In the genomic region with DNA sequence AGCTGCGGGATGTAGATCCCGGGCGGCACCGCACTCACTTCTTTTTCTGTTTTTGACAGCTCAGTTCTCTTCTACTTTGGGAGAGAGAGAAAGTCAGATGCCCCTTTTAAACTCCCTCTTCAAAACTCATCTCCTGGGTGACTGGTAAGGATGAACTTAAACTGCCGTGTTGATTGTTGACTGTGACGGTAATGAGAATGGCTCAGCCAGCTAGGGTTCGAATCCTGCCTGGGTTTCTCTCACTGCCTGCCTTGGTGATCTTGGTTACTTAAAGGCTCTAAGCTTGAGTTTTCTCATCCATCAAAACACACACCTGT, we compare ENCODE assay signal across 8 cellular contexts. TPM values are rescaled to one million over a fixed set of nuclear protein-coding genes. Genes with fewer than 3 reads are reported as not detected.
DNase-seq lines count a peak whose midpoint lies in the region; ATAC-seq, FAIRE-seq and TF ChIP-seq lines count a peak whose summit lies in the region.

No MANE protein-coding gene starts in this region.

- TF ChIP-seq CTCF in AG04450 (IDR thresholded peaks at IDR 0.05; ENCODE audit: low read depth, low read length) = no peak
- no peak for TF ChIP-seq CTCF in Panc1 (IDR thresholded peaks at IDR 0.05)
- TF ChIP-seq CTCF in epithelial cell of proximal tubule (conservative IDR thresholded peaks at IDR 0.05; ENCODE audit: low read depth, low read length) = no peak
- TF ChIP-seq CTCF in neutrophil (IDR thresholded peaks at IDR 0.05) = no peak
- TF ChIP-seq CTCF in GM10266 (IDR thresholded peaks at IDR 0.05; ENCODE audit: control insufficient read depth, insufficient read depth, low read depth, missing control alignments) = no peak

- FAIRE-seq in RCC 7860 (lab: Jason Lieb, UNC) = no peak

- POLR2A ChIA-PET in AG04450 (lab: Yijun Ruan, JAX) (interaction anchor here (0.9 to 1.1 kb wide), 2 partner anchors 52 to 115 kb away, joined by 3 to 4 read pairs; no protein-coding TSS in a partner anchor), Panc1 (lab: Charles Lee) (no interaction called here)

- no TSS peak for BruUV-seq in Panc1 (replicated peaks; lab: Mats Ljungman, UMichigan)

- in situ Hi-C loops in Panc1 (cut with HindIII; ENCODE audit: low pct_unique_long_range_greater_than_20kb, low sequenced_read_pairs) = no loop called here

- no peak for DNase-seq in AG04450 (ENCODE audit: low read depth, low spot score)
- DNase-seq in Panc1 (ENCODE audit: low read depth, low spot score) = no peak
- DNase-seq in epithelial cell of proximal tubule (ENCODE audit: low read depth) = no peak
- no peak for DNase-seq in HuH-7 (ENCODE audit: low spot score)
- DNase-seq in RCC 7860 (ENCODE audit: low spot score) = no peak
- no peak for DNase-seq in GM10266 (ENCODE audit: extremely low spot score)

- H3K36me3 ChIP-seq in Panc1 (ENCODE audit: control insufficient read depth, insufficient read depth, low read length) (no peaks in the 10 kb centered on the region; the same call in 1 of the 2 replicates), neutrophil (no peaks in the 10 kb centered on the region)

- peak overlapping the region; percentile 80 for H3K27ac ChIP-seq in AG04450 (ENCODE audit: low read depth, low read length)
- H3K27ac ChIP-seq in Panc1 (ENCODE audit: low read length) = peak overlapping the region; percentile 81
- peak overlapping the region; percentile 93 for H3K27ac ChIP-seq in neutrophil

- H3K9me3 ChIP-seq in AG04450 (ENCODE audit: control insufficient read depth, insufficient read depth, low read length) = no peaks in the 10 kb centered on the region
- H3K9me3 ChIP-seq in Panc1 (ENCODE audit: control insufficient read depth, insufficient read depth, low read depth, low read length) = no peaks in the 10 kb centered on the region
- no peaks in the 10 kb centered on the region for H3K9me3 ChIP-seq in neutrophil

- CTCF ChIA-PET in AG04450 (lab: Charles Lee) (interaction anchor here (0.6 to 4.0 kb wide), 4 partner anchors 45 to 114 kb away, joined by 4 to 21 read pairs (median 9); a partner anchor contains a TSS), Panc1 (lab: Charles Lee) (no interaction called here)

- H3K27me3 ChIP-seq in AG04450 (ENCODE audit: control insufficient read depth, insufficient read depth, low read length) (no peaks in the 10 kb centered on the region), Panc1 (ENCODE audit: control insufficient read depth, insufficient read depth, low read length) (no peaks in the 10 kb centered on the region), neutrophil (no peaks in the 10 kb centered on the region)

- H3K4me1 ChIP-seq in Panc1 (ENCODE audit: control insufficient read depth, insufficient read depth, low read length) (peaks cover 14% of the 10 kb centered on the region), neutrophil (ENCODE audit: control insufficient read depth in 1 of 2, insufficient read depth in 1 of 2, low read depth in 1 of 2, low read length in 1 of 2) (peaks cover 79% of the 10 kb centered on the region in 2 experiments)

- intact Hi-C loops in Panc1 (cut with micrococcal nuclease; ENCODE audit: unreplicated experiment) = no loop called here

- peak; percentile 11 for ATAC-seq in GM19467 (IDR thresholded peaks at IDR 0.05; ENCODE audit: unreplicated experiment)
- no peak; the same call in 1 of the 2 replicates for ATAC-seq in Panc1

- H3K4me3 ChIP-seq in AG04450 (ENCODE audit: low read depth, low read length) (peak overlapping the region; percentile 80), Panc1 (ENCODE audit: low read depth in 2 of 2, low read length in 2 of 2) (peak overlapping the region; percentile 80 to 94), epithelial cell of proximal tubule (ENCODE audit: low read depth, low read length) (peak overlapping the region; percentile 72), neutrophil (ENCODE audit: low read depth in 1 of 2, low read length in 1 of 2) (peak overlapping the region; percentile 85 to 86)

RNA-seq across cellular contexts. Expression of a gene that starts 0.7 kb away (rescaled TPM):
- polyA plus RNA-seq in AG04450 (2011; rRNA removed) = 5.7 and 7.6 TPM in 2 replicates
- polyA minus RNA-seq in AG04450 (2011; rRNA and poly(A)+ RNA removed) = 2.7 and 7.5 TPM in 2 replicates
- total RNA-seq in Panc1 (2021; ENCODE audit: unreplicated experiment) (10.3 TPM), epithelial cell of proximal tubule (9.9 and 13.4 TPM in 2 replicates)
- polyA plus RNA-seq in Panc1 (2012; ENCODE audit: insufficient read length) = 6.8 TPM
